28 cellular contexts compared by ENCODE assay signal in genomic region chr16:14106961-14107360, GRCh38.
"Had no signal": no experiment of that assay in that cellular context is flagged by ENCODE, and none has a peak within 500 bp of the region (broad histone marks: within the 10 kb centered on the region; RNA-seq: fewer than 3 reads in every experiment).

No MANE protein-coding gene starts in this region.

- DNase-seq: activated B cell treated with CpG ODN at 0.5 μM for 24 hours; activated CD4-positive, alpha-beta T cell treated with anti-CD3 and anti-CD28 coated beads for 48 hours; activated CD4-positive, alpha-beta T cell treated with anti-CD3 and anti-CD28 coated beads, Interleukin-2, amount 50 U/mL, for 1 hour; activated CD4-positive, alpha-beta T cell treated with anti-CD3 and anti-CD28 coated beads, Interleukin-2, amount 50 U/mL, for 48 hours; activated CD8-positive, alpha-beta memory T cell treated with anti-CD3 and anti-CD28 coated beads for 24 hours; activated CD8-positive, alpha-beta T cell treated with anti-CD3 and anti-CD28 coated beads for 36 hours; activated effector memory CD4-positive, alpha-beta T cell treated with Interleukin-2 at 50 U/mL for 16 hours; activated gamma-delta T cell treated with Interleukin-2 at 50 U/mL for 16 hours; activated naive CD4-positive, alpha-beta T cell treated with anti-CD3 and anti-CD28 coated beads, Interleukin-2, amount 50 U/mL, for 16 hours; activated naive CD4-positive, alpha-beta T cell treated with Interleukin-2 at 50 U/mL for 16 hours; activated T-cell treated with anti-CD3 and anti-CD28 coated beads, Interleukin-2, amount 50 U/mL, for 4 hours; amniotic stem cell; anterior cingulate cortex; brain microvascular endothelial cell; dorsolateral prefrontal cortex; effector memory CD4-positive, alpha-beta T cell; endodermal cell; foreskin melanocyte; T-helper 1 cell; T-helper 17 cell; T1000; WERI-Rb-1 had no signal

- ATAC-seq: activated CD4-positive, CD25-positive, alpha-beta regulatory T cell treated with anti-CD3 and anti-CD28 coated beads, Interleukin-2, amount 50 U/mL, for 24 hours; activated CD8-positive, alpha-beta T cell treated with anti-CD3 and anti-CD28 coated beads for 36 hours; activated T-cell treated with anti-CD3 and anti-CD28 coated beads, Interleukin-2, amount 50 U/mL, for 4 hours; activated T-helper 17 cell treated with anti-CD3 and anti-CD28 coated beads, Interleukin-2, amount 50 U/mL, for 72 hours; esophagus mucosa; T-helper 17 cell had no signal

- H3K27ac ChIP-seq: brain microvascular endothelial cell, coronary artery, WERI-Rb-1 had no signal

- FAIRE-seq: astrocyte, bronchial epithelial cell had no signal

- H3K36me3 ChIP-seq: brain microvascular endothelial cell, WERI-Rb-1 had no signal

- H3K4me3 ChIP-seq: coronary artery, dorsolateral prefrontal cortex had no signal

- H3K27me3 ChIP-seq: brain microvascular endothelial cell, dorsolateral prefrontal cortex had no signal
